ENCODE assay signal across 9 cellular contexts in the genomic region with DNA sequence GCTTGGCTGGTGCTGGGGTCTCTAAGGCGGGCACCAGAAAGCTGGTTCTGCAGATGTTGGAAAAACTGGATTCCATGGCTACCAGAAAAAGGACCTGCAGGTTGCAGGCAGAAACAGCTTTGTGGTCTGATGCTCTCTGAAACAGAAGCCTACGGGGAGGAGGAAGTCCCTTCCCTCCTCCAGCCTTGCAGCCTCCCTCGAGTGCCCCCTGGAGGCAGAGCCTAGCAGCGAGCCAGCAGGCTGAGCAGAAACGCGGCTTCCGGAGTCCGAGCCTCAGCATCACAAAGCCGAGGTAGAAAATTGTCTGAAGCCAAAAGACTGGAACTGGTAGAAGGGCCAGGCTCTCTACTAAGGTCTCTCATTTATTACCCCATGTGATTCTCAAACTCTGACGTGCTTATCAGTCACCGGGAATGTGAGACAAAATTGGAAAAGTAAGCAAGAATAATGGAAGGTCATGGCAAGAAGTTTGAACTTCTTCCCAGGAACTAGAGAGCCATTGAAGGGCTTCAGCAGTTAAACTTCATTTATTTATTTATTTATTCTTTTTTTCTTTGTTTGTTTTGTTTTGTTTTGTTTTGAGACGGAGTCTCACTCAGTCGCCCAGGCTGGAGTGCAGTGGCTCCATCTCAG.
DNase-seq lines count a peak whose midpoint lies in the region; ATAC-seq, FAIRE-seq and TF ChIP-seq lines count a peak whose summit lies in the region.
"Had no signal": no experiment of that assay in that cellular context is flagged by ENCODE, and none has a peak within 500 bp of the region (broad histone marks: within the 10 kb centered on the region; RNA-seq: fewer than 3 reads in every experiment).

No MANE protein-coding gene starts in this region.

- H3K36me3 ChIP-seq in neural progenitor cell: no peaks in the 10 kb centered on the region

- peaks cover 4% of the 10 kb centered on the region for H3F3A ChIP-seq in neural progenitor cell (ENCODE audit: low read depth)

- no peak overlapping the region for H3K9ac ChIP-seq in neural progenitor cell

- no peaks in the 10 kb centered on the region for H3K36me3 Mint-ChIP-seq in neural progenitor cell

- H3K4me3 Mint-ChIP-seq in neural progenitor cell: no peak overlapping the region

- H3K4me1 ChIP-seq in neural progenitor cell: peaks cover 2% of the 10 kb centered on the region

- H3K27ac Mint-ChIP-seq in neural progenitor cell: no peak overlapping the region

- peak overlapping the region; percentile 95 for H2AFZ ChIP-seq in neural progenitor cell (replicated peaks)

- peak; percentile 92 for DNase-seq in DMS53 treated with DMSO at 0.1 percent for 48 hours (lab: John Stamatoyannopoulos, UW; ENCODE audit: unreplicated experiment)
- DNase-seq in HuH-7 (ENCODE audit: low spot score): peak; percentile 81
- peak; percentile 56 for DNase-seq in RCC 7860 (ENCODE audit: low spot score)
- peak; percentile 96 for DNase-seq in activated T-cell treated with anti-CD3 and anti-CD28 coated beads, Interleukin-2, amount 50 U/mL, for 48 hours
- DNase-seq in fibroblast of mammary gland (ENCODE audit: low read depth): peak; percentile 80
- peak; percentile 91 for DNase-seq in neural progenitor cell (ENCODE audit: low spot score)
- DNase-seq in stromal cell of bone marrow (ENCODE audit: low read depth): peak; percentile 56

- H4K20me1 ChIP-seq in neural progenitor cell (ENCODE audit: low read depth): no peaks in the 10 kb centered on the region

- peaks cover 10% of the 10 kb centered on the region for H3K4me1 Mint-ChIP-seq in neural progenitor cell

- H3K27me3 Mint-ChIP-seq in neural progenitor cell (ENCODE audit: insufficient read depth, low read depth): peaks cover 3% of the 10 kb centered on the region

- no peak overlapping the region for H3K4me2 ChIP-seq in neural progenitor cell

- H3K27me3 ChIP-seq in neural progenitor cell: no peaks in the 10 kb centered on the region

- H3K79me2 ChIP-seq in neural progenitor cell (ENCODE audit: low read depth): no peaks in the 10 kb centered on the region

- no peaks in the 10 kb centered on the region for H3K9me3 Mint-ChIP-seq in neural progenitor cell

- H3K4me3 ChIP-seq in fibroblast of mammary gland (ENCODE audit: control insufficient read depth, low read depth, low read length): no peak overlapping the region
- H3K4me3 ChIP-seq in neural progenitor cell: no peak overlapping the region
- H3K4me3 ChIP-seq: skin epidermis had no signal

- H3K27ac ChIP-seq in neural progenitor cell: no peak overlapping the region

- peak; percentile 93 for ATAC-seq in GM21528 (IDR thresholded peaks at IDR 0.05; ENCODE audit: low FRiP score, unreplicated experiment)

- no peak for FAIRE-seq in RCC 7860 (lab: Jason Lieb, UNC)

- peak; percentile 99 for TF ChIP-seq CTCF in fibroblast of mammary gland (conservative IDR thresholded peaks at IDR 0.05; ENCODE audit: control insufficient read depth, insufficient read depth, low read depth, low read length)
- peak; percentile 89 for TF ChIP-seq CTCF in neural progenitor cell (IDR thresholded peaks at IDR 0.05)

- H3K9me3 ChIP-seq in neural progenitor cell (ENCODE audit: low read depth): no peaks in the 10 kb centered on the region
